Comparison of ENCODE assay signal across 4 cellular contexts in the genomic region with DNA sequence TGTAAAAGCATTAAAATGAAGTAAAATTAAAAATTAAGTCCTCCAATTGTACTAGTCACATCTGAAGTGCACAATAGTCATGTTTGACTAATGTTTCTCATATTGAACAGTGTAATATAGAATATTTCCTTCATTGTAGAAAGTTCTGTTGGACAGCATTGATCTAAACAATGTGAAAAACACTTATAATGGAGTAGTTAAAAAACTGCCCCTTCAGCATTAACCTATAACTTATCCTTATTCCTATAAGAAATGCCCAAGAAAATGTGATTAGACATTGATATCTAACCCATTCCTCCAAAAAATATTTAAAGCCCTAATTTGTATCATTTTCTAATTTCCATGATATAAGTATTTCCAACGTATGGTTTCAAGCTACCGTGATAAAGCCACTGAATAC.
TF ChIP-seq lines count a peak whose summit lies in the region.

No MANE protein-coding gene starts in this region.

TF ChIP-seq in SK-N-SH, 30 proteins besides CTCF, POLR2A, EP300 and RAD21 (continues in another document):
- TF ChIP-seq MEF2A (IDR thresholded peaks at IDR 0.05; ENCODE audit: borderline replicate concordance, low read depth) (no peak), NFIC (IDR thresholded peaks at IDR 0.05; ENCODE audit: borderline replicate concordance) (no peak), FOSL2 (IDR thresholded peaks at IDR 0.05; ENCODE audit: borderline replicate concordance, low read depth) (no peak), JUND (IDR thresholded peaks at IDR 0.05) (no peak), TEAD4 (IDR thresholded peaks at IDR 0.05; ENCODE audit: borderline replicate concordance, insufficient read depth) (no peak), FOXM1 (IDR thresholded peaks at IDR 0.05; ENCODE audit: low read depth) (no peak), EZH2phosphoT487 (IDR thresholded peaks at IDR 0.05; ENCODE audit: borderline replicate concordance, low read depth) (no peak)
- TF ChIP-seq, protein P1, sequence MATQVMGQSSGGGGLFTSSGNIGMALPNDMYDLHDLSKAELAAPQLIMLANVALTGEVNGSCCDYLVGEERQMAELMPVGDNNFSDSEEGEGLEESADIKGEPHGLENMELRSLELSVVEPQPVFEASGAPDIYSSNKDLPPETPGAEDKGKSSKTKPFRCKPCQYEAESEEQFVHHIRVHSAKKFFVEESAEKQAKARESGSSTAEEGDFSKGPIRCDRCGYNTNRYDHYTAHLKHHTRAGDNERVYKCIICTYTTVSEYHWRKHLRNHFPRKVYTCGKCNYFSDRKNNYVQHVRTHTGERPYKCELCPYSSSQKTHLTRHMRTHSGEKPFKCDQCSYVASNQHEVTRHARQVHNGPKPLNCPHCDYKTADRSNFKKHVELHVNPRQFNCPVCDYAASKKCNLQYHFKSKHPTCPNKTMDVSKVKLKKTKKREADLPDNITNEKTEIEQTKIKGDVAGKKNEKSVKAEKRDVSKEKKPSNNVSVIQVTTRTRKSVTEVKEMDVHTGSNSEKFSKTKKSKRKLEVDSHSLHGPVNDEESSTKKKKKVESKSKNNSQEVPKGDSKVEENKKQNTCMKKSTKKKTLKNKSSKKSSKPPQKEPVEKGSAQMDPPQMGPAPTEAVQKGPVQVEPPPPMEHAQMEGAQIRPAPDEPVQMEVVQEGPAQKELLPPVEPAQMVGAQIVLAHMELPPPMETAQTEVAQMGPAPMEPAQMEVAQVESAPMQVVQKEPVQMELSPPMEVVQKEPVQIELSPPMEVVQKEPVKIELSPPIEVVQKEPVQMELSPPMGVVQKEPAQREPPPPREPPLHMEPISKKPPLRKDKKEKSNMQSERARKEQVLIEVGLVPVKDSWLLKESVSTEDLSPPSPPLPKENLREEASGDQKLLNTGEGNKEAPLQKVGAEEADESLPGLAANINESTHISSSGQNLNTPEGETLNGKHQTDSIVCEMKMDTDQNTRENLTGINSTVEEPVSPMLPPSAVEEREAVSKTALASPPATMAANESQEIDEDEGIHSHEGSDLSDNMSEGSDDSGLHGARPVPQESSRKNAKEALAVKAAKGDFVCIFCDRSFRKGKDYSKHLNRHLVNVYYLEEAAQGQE (IDR thresholded peaks at IDR 0.05; ENCODE audit: low read depth, low read length) = no peak
- TF ChIP-seq, protein P2, sequence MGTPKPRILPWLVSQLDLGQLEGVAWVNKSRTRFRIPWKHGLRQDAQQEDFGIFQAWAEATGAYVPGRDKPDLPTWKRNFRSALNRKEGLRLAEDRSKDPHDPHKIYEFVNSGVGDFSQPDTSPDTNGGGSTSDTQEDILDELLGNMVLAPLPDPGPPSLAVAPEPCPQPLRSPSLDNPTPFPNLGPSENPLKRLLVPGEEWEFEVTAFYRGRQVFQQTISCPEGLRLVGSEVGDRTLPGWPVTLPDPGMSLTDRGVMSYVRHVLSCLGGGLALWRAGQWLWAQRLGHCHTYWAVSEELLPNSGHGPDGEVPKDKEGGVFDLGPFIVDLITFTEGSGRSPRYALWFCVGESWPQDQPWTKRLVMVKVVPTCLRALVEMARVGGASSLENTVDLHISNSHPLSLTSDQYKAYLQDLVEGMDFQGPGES (IDR thresholded peaks at IDR 0.05; ENCODE audit: low read depth, low read length) = no peak

TF ChIP-seq in SK-N-SH treated with all-trans-retinoic acid at 6 μM for 48 hours, 23 proteins besides CTCF, POLR2A, EP300 and RAD21 (continues in another document):
- TF ChIP-seq ZNF565 (CRISPR knock-in tag; conservative IDR thresholded peaks at IDR 0.05; ENCODE audit: low read depth) = no peak
- TF ChIP-seq, protein P3, sequence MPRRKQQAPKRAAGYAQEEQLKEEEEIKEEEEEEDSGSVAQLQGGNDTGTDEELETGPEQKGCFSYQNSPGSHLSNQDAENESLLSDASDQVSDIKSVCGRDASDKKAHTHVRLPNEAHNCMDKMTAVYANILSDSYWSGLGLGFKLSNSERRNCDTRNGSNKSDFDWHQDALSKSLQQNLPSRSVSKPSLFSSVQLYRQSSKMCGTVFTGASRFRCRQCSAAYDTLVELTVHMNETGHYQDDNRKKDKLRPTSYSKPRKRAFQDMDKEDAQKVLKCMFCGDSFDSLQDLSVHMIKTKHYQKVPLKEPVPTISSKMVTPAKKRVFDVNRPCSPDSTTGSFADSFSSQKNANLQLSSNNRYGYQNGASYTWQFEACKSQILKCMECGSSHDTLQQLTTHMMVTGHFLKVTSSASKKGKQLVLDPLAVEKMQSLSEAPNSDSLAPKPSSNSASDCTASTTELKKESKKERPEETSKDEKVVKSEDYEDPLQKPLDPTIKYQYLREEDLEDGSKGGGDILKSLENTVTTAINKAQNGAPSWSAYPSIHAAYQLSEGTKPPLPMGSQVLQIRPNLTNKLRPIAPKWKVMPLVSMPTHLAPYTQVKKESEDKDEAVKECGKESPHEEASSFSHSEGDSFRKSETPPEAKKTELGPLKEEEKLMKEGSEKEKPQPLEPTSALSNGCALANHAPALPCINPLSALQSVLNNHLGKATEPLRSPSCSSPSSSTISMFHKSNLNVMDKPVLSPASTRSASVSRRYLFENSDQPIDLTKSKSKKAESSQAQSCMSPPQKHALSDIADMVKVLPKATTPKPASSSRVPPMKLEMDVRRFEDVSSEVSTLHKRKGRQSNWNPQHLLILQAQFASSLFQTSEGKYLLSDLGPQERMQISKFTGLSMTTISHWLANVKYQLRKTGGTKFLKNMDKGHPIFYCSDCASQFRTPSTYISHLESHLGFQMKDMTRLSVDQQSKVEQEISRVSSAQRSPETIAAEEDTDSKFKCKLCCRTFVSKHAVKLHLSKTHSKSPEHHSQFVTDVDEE (CRISPR knock-in tag; IDR thresholded peaks at IDR 0.05) = no peak
- no peak for TF ChIP-seq ZC3H10 (CRISPR knock-in tag; IDR thresholded peaks at IDR 0.05)
- TF ChIP-seq RARB (CRISPR knock-in tag; IDR thresholded peaks at IDR 0.05) = no peak
- no peak for TF ChIP-seq GLIS3 (CRISPR knock-in tag; IDR thresholded peaks at IDR 0.05)
- TF ChIP-seq ZNF8 (CRISPR knock-in tag; IDR thresholded peaks at IDR 0.05) = no peak
- TF ChIP-seq, protein P4, sequence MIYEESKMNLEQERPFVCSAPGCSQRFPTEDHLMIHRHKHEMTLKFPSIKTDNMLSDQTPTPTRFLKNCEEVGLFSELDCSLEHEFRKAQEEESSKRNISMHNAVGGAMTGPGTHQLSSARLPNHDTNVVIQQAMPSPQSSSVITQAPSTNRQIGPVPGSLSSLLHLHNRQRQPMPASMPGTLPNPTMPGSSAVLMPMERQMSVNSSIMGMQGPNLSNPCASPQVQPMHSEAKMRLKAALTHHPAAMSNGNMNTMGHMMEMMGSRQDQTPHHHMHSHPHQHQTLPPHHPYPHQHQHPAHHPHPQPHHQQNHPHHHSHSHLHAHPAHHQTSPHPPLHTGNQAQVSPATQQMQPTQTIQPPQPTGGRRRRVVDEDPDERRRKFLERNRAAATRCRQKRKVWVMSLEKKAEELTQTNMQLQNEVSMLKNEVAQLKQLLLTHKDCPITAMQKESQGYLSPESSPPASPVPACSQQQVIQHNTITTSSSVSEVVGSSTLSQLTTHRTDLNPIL (CRISPR knock-in tag; IDR thresholded peaks at IDR 0.05; ENCODE audit: low read depth) = no peak
- no peak for TF ChIP-seq ZFP3 (CRISPR knock-in tag; IDR thresholded peaks at IDR 0.05)
- no peak for TF ChIP-seq PPARA (CRISPR knock-in tag; IDR thresholded peaks at IDR 0.05; ENCODE audit: borderline replicate concordance)
- TF ChIP-seq ISL1 (CRISPR knock-in tag; IDR thresholded peaks at IDR 0.05) = no peak

TF ChIP-seq in IMR-90, 13 proteins besides CTCF, POLR2A, EP300 and RAD21:
- TF ChIP-seq, protein P5, sequence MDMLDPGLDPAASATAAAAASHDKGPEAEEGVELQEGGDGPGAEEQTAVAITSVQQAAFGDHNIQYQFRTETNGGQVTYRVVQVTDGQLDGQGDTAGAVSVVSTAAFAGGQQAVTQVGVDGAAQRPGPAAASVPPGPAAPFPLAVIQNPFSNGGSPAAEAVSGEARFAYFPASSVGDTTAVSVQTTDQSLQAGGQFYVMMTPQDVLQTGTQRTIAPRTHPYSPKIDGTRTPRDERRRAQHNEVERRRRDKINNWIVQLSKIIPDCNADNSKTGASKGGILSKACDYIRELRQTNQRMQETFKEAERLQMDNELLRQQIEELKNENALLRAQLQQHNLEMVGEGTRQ (IDR thresholded peaks at IDR 0.05; ENCODE audit: low read depth, low read length) = no peak
- TF ChIP-seq CHD1 (IDR thresholded peaks at IDR 0.05; ENCODE audit: low read depth, low read length) (no peak), CEBPB (IDR thresholded peaks at IDR 0.05; ENCODE audit: low read depth, low read length) (no peak), MXI1 (IDR thresholded peaks at IDR 0.05; ENCODE audit: borderline replicate concordance, low read depth, low read length) (no peak), NFE2L2 (IDR thresholded peaks at IDR 0.05; ENCODE audit: low read depth, low read length) (no peak), MAZ (IDR thresholded peaks at IDR 0.05; ENCODE audit: borderline replicate concordance, low read depth, low read length) (no peak), RCOR1 (IDR thresholded peaks at IDR 0.05; ENCODE audit: insufficient replicate concordance, low read length) (no peak), MAFK (IDR thresholded peaks at IDR 0.05; ENCODE audit: low read depth, low read length) (peak; percentile 52; the same call in 1 of the 2 replicates)

TF ChIP-seq in endothelial cell of umbilical vein, 7 proteins besides CTCF, POLR2A, EP300 and RAD21:
- TF ChIP-seq EZH2 (IDR thresholded peaks at IDR 0.05; ENCODE audit: borderline replicate concordance, low read depth, low read length, severe bottlenecking) (no peak), GATA2 (IDR thresholded peaks at IDR 0.05; ENCODE audit: insufficient read depth, insufficient read length, low read depth, low read length) (no peak)
TF ChIP-seq in endothelial cell of umbilical vein: peak in this region for 0.
